In the genomic region with DNA sequence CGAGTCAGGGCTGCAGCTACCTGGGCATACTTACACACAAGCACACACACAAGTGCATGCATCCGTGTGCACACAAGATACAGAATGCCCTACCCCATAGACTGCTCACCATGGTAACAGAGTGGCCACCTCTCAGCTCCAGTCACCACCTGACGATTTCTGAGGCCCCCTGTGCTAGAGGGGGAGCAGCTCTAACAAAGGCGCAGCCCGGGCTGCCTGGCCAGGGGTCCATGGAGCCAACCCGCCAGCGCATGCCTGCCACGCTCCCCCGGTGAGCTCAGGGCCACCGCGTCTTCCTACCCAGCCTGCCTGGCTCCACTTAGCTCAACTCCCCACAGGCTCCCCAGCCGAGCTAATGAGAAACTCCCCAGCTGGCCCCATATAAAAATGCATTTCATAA, we compare ENCODE assay signal across 22 cellular contexts.
DNase-seq lines count a peak whose midpoint lies in the region; ATAC-seq and TF ChIP-seq lines count a peak whose summit lies in the region.
"Had no signal": no experiment of that assay in that cellular context is flagged by ENCODE, and none has a peak within 500 bp of the region (broad histone marks: within the 10 kb centered on the region; RNA-seq: fewer than 3 reads in every experiment).

No MANE protein-coding gene starts in this region.

- H3K36me3 ChIP-seq in A673 (ENCODE audit: insufficient read depth, low read length, poor library complexity, severe bottlenecking) = no peaks in the 10 kb centered on the region

- H3K9me3 ChIP-seq in A673 (ENCODE audit: low read depth, low read length, poor library complexity, severe bottlenecking) = no peaks in the 10 kb centered on the region

- H3K4me1 Mint-ChIP-seq in WTC11 (peaks cover 33% of the 10 kb centered on the region), neural crest cell (peaks cover 31% of the 10 kb centered on the region)
- H3K4me1 Mint-ChIP-seq: CD14-positive monocyte, T-cell had no signal

- POLR2A ChIA-PET in A673 (lab: Charles Lee; ENCODE audit: low non-redundant PET) = no interaction called here
- POLR2A ChIA-PET in WTC11 (lab: Charles Lee) = interaction anchor here (0.6 kb wide), 1 partner anchor 514 kb away, joined by 3 read pairs; no protein-coding TSS in a partner anchor

- H3K27me3 ChIP-seq in A673 (replicated peaks; ENCODE audit: insufficient read depth, low read depth, low read length, poor library complexity) = no peaks in the 10 kb centered on the region

- DNase-seq in NCI-H1417 (lab: John Stamatoyannopoulos, UW) (peak in 2 of 3 experiments; percentile 38 to 60), NCI-H1417 treated with DMSO at 0.1 percent for 48 hours (lab: John Stamatoyannopoulos, UW) (no peak), A673 (ENCODE audit: low spot score) (peak; percentile 49), WTC11 (ENCODE audit: low spot score) (no peak), neural crest cell (ENCODE audit: low read depth, low spot score) (no peak)
- no peak for DNase-seq in activated T-cell treated with anti-CD3 and anti-CD28 coated beads, Interleukin-2, amount 50 U/mL, for 48 hours
- DNase-seq: AML-193; DMS53; EL; HFFc6; Karpas-422; NCI-H2029; NCI-H2171 treated with DMSO at 0.1 percent for 48 hours; NCI-H446 treated with DMSO at 0.1 percent for 48 hours; NCI-H526 treated with DMSO at 0.1 percent for 48 hours; NK-92 treated with Interleukin-12 subunit alpha and Interleukin-12 subunit beta, amount 100 ng/mL, for 24 hours; T-cell had no signal

- ATAC-seq in WTC11 (no peak), HG02642 (IDR thresholded peaks at IDR 0.05; ENCODE audit: poor library complexity, unreplicated experiment) (no peak), GM21447 (IDR thresholded peaks at IDR 0.05; ENCODE audit: unreplicated experiment) (no peak)
- ATAC-seq: T-cell had no signal

- no TSS peak for BruUV-seq in A673 (replicated peaks; lab: Mats Ljungman, UMichigan)

- H3K4me1 ChIP-seq in A673 (ENCODE audit: insufficient read depth, low read length, poor library complexity, severe bottlenecking) = peaks cover 18% of the 10 kb centered on the region

- CTCF ChIA-PET in A673 (lab: Charles Lee) = no interaction called here
- CTCF ChIA-PET in WTC11 (lab: Charles Lee) = interaction anchor here (1.0 to 1.3 kb wide), 2 partner anchors 96 to 178 kb away, joined by 4 read pairs; no protein-coding TSS in a partner anchor

- H3K4me3 Mint-ChIP-seq in WTC11 = no peak overlapping the region
- no peak overlapping the region for H3K4me3 Mint-ChIP-seq in neural crest cell
- H3K4me3 Mint-ChIP-seq: CD14-positive monocyte, HFFc6, T-cell had no signal

- H3K36me3 Mint-ChIP-seq in WTC11 = peaks cover 10% of the 10 kb centered on the region; the same call in 1 of the 2 replicates
- H3K36me3 Mint-ChIP-seq in neural crest cell (ENCODE audit: low read depth) = no peaks in the 10 kb centered on the region
- H3K36me3 Mint-ChIP-seq: CD14-positive monocyte, T-cell had no signal

- H3K9me3 Mint-ChIP-seq in WTC11 = peaks cover 9% of the 10 kb centered on the region
- H3K9me3 Mint-ChIP-seq in neural crest cell = no peaks in the 10 kb centered on the region
- H3K9me3 Mint-ChIP-seq: T-cell had no signal

- H3K4me3 ChIP-seq in A673 (ENCODE audit: low read depth, low read length, poor library complexity, severe bottlenecking) = no peak overlapping the region

- H3K27ac Mint-ChIP-seq in WTC11 = 0 out of 2 replicates have a peak overlapping the region, but pooled peaks have one; percentile 29
- peak overlapping the region; percentile 27 for H3K27ac Mint-ChIP-seq in neural crest cell (ENCODE audit: unreplicated experiment)
- H3K27ac Mint-ChIP-seq: CD14-positive monocyte, HFFc6, T-cell had no signal

- no peaks in the 10 kb centered on the region for H3K27me3 Mint-ChIP-seq in WTC11 (ENCODE audit: low read depth)
- no peaks in the 10 kb centered on the region for H3K27me3 Mint-ChIP-seq in neural crest cell (ENCODE audit: low read depth)

- TF ChIP-seq CTCF in A673 (conservative IDR thresholded peaks at IDR 0.05; ENCODE audit: low read depth, low read length) (no peak), WTC11 (IDR thresholded peaks at IDR 0.05) (no peak), neural crest cell (conservative IDR thresholded peaks at IDR 0.05) (no peak)

- intact Hi-C loops in A673 (cut with micrococcal nuclease; ENCODE audit: unreplicated experiment) = no loop called here

- H3K27ac ChIP-seq in A673 (ENCODE audit: low read depth, low read length, poor library complexity, severe bottlenecking) = no peak overlapping the region
- H3K27ac ChIP-seq: 22Rv1, RWPE1 had no signal

TF ChIP-seq in WTC11, 78 proteins besides CTCF, POLR2A, EP300 and RAD21:
- TF ChIP-seq, protein P1, sequence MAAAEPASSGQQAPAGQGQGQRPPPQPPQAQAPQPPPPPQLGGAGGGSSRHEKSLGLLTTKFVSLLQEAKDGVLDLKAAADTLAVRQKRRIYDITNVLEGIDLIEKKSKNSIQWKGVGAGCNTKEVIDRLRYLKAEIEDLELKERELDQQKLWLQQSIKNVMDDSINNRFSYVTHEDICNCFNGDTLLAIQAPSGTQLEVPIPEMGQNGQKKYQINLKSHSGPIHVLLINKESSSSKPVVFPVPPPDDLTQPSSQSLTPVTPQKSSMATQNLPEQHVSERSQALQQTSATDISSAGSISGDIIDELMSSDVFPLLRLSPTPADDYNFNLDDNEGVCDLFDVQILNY (CRISPR knock-in tag; IDR thresholded peaks at IDR 0.05) = no peak
- TF ChIP-seq, protein P2, sequence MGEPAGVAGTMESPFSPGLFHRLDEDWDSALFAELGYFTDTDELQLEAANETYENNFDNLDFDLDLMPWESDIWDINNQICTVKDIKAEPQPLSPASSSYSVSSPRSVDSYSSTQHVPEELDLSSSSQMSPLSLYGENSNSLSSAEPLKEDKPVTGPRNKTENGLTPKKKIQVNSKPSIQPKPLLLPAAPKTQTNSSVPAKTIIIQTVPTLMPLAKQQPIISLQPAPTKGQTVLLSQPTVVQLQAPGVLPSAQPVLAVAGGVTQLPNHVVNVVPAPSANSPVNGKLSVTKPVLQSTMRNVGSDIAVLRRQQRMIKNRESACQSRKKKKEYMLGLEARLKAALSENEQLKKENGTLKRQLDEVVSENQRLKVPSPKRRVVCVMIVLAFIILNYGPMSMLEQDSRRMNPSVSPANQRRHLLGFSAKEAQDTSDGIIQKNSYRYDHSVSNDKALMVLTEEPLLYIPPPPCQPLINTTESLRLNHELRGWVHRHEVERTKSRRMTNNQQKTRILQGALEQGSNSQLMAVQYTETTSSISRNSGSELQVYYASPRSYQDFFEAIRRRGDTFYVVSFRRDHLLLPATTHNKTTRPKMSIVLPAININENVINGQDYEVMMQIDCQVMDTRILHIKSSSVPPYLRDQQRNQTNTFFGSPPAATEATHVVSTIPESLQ (CRISPR knock-in tag; IDR thresholded peaks at IDR 0.05) = no peak
- TF ChIP-seq TP53 (CRISPR knock-in tag; IDR thresholded peaks at IDR 0.05) (no peak), ZNF423 (CRISPR knock-in tag; IDR thresholded peaks at IDR 0.05) (peak; percentile 22; the same call in 1 of the 2 replicates)
- TF ChIP-seq, protein P3, sequence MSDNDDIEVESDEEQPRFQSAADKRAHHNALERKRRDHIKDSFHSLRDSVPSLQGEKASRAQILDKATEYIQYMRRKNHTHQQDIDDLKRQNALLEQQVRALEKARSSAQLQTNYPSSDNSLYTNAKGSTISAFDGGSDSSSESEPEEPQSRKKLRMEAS (CRISPR knock-in tag; IDR thresholded peaks at IDR 0.05) = no peak
- TF ChIP-seq, protein P4, sequence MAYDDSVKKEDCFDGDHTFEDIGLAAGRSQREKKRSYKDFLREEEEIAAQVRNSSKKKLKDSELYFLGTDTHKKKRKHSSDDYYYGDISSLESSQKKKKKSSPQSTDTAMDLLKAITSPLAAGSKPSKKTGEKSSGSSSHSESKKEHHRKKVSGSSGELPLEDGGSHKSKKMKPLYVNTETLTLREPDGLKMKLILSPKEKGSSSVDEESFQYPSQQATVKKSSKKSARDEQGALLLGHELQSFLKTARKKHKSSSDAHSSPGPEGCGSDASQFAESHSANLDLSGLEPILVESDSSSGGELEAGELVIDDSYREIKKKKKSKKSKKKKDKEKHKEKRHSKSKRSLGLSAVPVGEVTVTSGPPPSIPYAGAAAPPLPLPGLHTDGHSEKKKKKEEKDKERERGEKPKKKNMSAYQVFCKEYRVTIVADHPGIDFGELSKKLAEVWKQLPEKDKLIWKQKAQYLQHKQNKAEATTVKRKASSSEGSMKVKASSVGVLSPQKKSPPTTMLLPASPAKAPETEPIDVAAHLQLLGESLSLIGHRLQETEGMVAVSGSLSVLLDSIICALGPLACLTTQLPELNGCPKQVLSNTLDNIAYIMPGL (CRISPR knock-in tag; IDR thresholded peaks at IDR 0.05) = no peak
- TF ChIP-seq, protein P5, sequence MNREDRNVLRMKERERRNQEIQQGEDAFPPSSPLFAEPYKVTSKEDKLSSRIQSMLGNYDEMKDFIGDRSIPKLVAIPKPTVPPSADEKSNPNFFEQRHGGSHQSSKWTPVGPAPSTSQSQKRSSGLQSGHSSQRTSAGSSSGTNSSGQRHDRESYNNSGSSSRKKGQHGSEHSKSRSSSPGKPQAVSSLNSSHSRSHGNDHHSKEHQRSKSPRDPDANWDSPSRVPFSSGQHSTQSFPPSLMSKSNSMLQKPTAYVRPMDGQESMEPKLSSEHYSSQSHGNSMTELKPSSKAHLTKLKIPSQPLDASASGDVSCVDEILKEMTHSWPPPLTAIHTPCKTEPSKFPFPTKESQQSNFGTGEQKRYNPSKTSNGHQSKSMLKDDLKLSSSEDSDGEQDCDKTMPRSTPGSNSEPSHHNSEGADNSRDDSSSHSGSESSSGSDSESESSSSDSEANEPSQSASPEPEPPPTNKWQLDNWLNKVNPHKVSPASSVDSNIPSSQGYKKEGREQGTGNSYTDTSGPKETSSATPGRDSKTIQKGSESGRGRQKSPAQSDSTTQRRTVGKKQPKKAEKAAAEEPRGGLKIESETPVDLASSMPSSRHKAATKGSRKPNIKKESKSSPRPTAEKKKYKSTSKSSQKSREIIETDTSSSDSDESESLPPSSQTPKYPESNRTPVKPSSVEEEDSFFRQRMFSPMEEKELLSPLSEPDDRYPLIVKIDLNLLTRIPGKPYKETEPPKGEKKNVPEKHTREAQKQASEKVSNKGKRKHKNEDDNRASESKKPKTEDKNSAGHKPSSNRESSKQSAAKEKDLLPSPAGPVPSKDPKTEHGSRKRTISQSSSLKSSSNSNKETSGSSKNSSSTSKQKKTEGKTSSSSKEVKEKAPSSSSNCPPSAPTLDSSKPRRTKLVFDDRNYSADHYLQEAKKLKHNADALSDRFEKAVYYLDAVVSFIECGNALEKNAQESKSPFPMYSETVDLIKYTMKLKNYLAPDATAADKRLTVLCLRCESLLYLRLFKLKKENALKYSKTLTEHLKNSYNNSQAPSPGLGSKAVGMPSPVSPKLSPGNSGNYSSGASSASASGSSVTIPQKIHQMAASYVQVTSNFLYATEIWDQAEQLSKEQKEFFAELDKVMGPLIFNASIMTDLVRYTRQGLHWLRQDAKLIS (CRISPR knock-in tag; IDR thresholded peaks at IDR 0.05; ENCODE audit: borderline replicate concordance) = no peak

Comparison
In these comparisons a context has a peak if more than half of its experiments do, and no peak if none do; other contexts are left out.
1. DNase-seq: peak in NCI-H1417 (2 of 3) and A673 (single experiment); none in NCI-H1417 treated with DMSO at 0.1 percent for 48 hours (single experiment), WTC11 (single experiment), neural crest cell (single experiment) and activated T-cell treated with anti-CD3 and anti-CD28 coated beads, Interleukin-2, amount 50 U/mL, for 48 hours (0 of 2).